In the genomic region with DNA sequence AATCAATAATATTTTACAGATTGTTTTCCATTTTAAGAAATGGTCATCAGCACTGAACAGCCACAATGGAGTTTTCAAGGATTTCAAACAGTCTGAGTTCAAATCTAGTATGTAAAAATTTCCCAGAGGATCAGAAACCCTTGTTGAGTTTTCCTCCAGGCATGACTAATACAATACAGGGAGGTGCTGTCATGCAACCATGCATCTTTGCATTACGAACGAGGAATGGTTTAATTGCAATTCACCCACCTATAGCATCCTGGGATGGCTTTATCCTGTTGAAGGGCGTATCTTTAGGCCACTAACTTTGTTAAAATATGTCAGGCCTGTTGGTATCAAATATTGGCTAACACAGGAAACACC, we compare ENCODE assay signal across 23 cellular contexts.
DNase-seq lines count a peak whose midpoint lies in the region; ATAC-seq and TF ChIP-seq lines count a peak whose summit lies in the region.
"Had no signal": no experiment of that assay in that cellular context is flagged by ENCODE, and none has a peak within 500 bp of the region (broad histone marks: within the 10 kb centered on the region; RNA-seq: fewer than 3 reads in every experiment).

No MANE protein-coding gene starts in this region.

- H3K9me3 ChIP-seq in OCI-LY7 (ENCODE audit: low read length) (no peaks in the 10 kb centered on the region), esophagus (ENCODE audit: control insufficient read depth in 2 of 2, insufficient read depth in 1 of 2, low read depth in 1 of 2, low read length in 1 of 2) (no peaks in the 10 kb centered on the region)
- H3K9me3 ChIP-seq: gastrocnemius medialis had no signal

- 75 to 80% methylated on average over 3 of the region's 3 CpGs for WGBS in esophagus, 2 donors

- CTCF ChIA-PET in OCI-LY7 (lab: Charles Lee; ENCODE audit: unreplicated experiment) = interaction anchor here (1.0 kb wide), 1 partner anchor 10 kb away, joined by 5 read pairs; no protein-coding TSS in a partner anchor

- intact Hi-C loops in OCI-LY7 (cut with micrococcal nuclease; ENCODE audit: unreplicated experiment) = no loop called here

- DNase-seq in DMS53 (lab: John Stamatoyannopoulos, UW) (peak; percentile 78), OCI-LY7 (ENCODE audit: low spot score) (no peak), medulla oblongata (ENCODE audit: extremely low spot score) (no peak), D341Med (ENCODE audit: low spot score) (no peak)
- no peak for DNase-seq in stimulated activated effector memory CD8-positive, alpha-beta T cell treated with anti-CD3 and anti-CD28 coated beads, Interleukin-12 subunit alpha, Interleukin-12 subunit beta, amount 100 ng/mL, for 72 hours (ENCODE audit: low spot score in 2 of 2)
- DNase-seq: activated CD4-positive, alpha-beta T cell treated with anti-CD3 and anti-CD28 coated beads for 4 hours; activated naive CD4-positive, alpha-beta T cell treated with anti-CD3 and anti-CD28 coated beads, Interleukin-2, amount 50 U/mL, for 16 hours; anterior cingulate cortex; CD4-positive, alpha-beta T cell; central memory CD4-positive, alpha-beta T cell; DND-41; gastrocnemius medialis; GM23248; Kasumi-1; naive B cell; NCI-H1092; NCI-H1930; NCI-H2227 treated with DMSO at 0.1 percent for 48 hours; NCI-H82; retina had no signal

- peaks cover 4% of the 10 kb centered on the region for H3K36me3 Mint-ChIP-seq in stimulated activated effector memory CD8-positive, alpha-beta T cell treated with anti-CD3 and anti-CD28 coated beads, Interleukin-12 subunit alpha, Interleukin-12 subunit beta, amount 100 ng/mL, for 72 hours
- H3K36me3 Mint-ChIP-seq: naive B cell had no signal

- H3K4me3 Mint-ChIP-seq in stimulated activated effector memory CD8-positive, alpha-beta T cell treated with anti-CD3 and anti-CD28 coated beads, Interleukin-12 subunit alpha, Interleukin-12 subunit beta, amount 100 ng/mL, for 72 hours = no peak overlapping the region
- H3K4me3 Mint-ChIP-seq: CD4-positive, alpha-beta T cell; naive B cell; T-helper 1 cell treated with Interleukin-12 subunit alpha and Interleukin-12 subunit beta and Interleukin-4 antibody, amounts not matched to agents 30 μg/mL and 1 μg/mL, for 36 hours had no signal

- no peaks in the 10 kb centered on the region for H3K9me2 ChIP-seq in OCI-LY7 (ENCODE audit: insufficient read depth, low read length)

- ATAC-seq in stimulated activated effector memory CD8-positive, alpha-beta T cell treated with anti-CD3 and anti-CD28 coated beads, Interleukin-12 subunit alpha, Interleukin-12 subunit beta, amount 100 ng/mL, for 72 hours = no peak
- no peak for ATAC-seq in GM21528 (IDR thresholded peaks at IDR 0.05; ENCODE audit: low FRiP score, unreplicated experiment)
- ATAC-seq: gastrocnemius medialis had no signal

- no peak for TF ChIP-seq CTCF in OCI-LY7 (conservative IDR thresholded peaks at IDR 0.05; ENCODE audit: low read length)

- peak overlapping the region; percentile 91 for H3K27ac Mint-ChIP-seq in stimulated activated effector memory CD8-positive, alpha-beta T cell treated with anti-CD3 and anti-CD28 coated beads, Interleukin-12 subunit alpha, Interleukin-12 subunit beta, amount 100 ng/mL, for 72 hours
- H3K27ac Mint-ChIP-seq: CD4-positive, alpha-beta T cell; naive B cell; T-helper 1 cell treated with Interleukin-12 subunit alpha and Interleukin-12 subunit beta and Interleukin-4 antibody, amounts not matched to agents 30 μg/mL and 1 μg/mL, for 36 hours had no signal

- H3K4me1 ChIP-seq in OCI-LY7 (ENCODE audit: insufficient read depth, low read length, poor library complexity, severe bottlenecking) (peaks cover 45% of the 10 kb centered on the region), esophagus (ENCODE audit: control insufficient read depth in 2 of 2, insufficient read depth in 2 of 2, low read length in 1 of 2) (peaks cover 0 to 5% of the 10 kb centered on the region in 2 donors)
- H3K4me1 ChIP-seq: gastrocnemius medialis had no signal

- H3K27me3 ChIP-seq in esophagus (ENCODE audit: control insufficient read depth in 1 of 2, insufficient read depth in 2 of 2, low read length in 2 of 2) = no peaks in the 10 kb centered on the region
- H3K27me3 ChIP-seq: gastrocnemius medialis had no signal

- H3K36me3 ChIP-seq in OCI-LY7 (ENCODE audit: insufficient read depth, low read length) = no peaks in the 10 kb centered on the region
- no peaks in the 10 kb centered on the region for H3K36me3 ChIP-seq in esophagus (ENCODE audit: control insufficient read depth in 2 of 2, insufficient read depth in 2 of 2, low read length in 1 of 2)
- H3K36me3 ChIP-seq: gastrocnemius medialis had no signal

- H3K4me3 ChIP-seq in OCI-LY7 (ENCODE audit: low read depth, low read length, poor library complexity, severe bottlenecking) (no peak overlapping the region), esophagus (ENCODE audit: low read depth in 1 of 2, low read length in 2 of 2) (no peak overlapping the region)
- H3K4me3 ChIP-seq: gastrocnemius medialis, GM23248 had no signal

- peaks cover 33% of the 10 kb centered on the region for H3K4me1 Mint-ChIP-seq in stimulated activated effector memory CD8-positive, alpha-beta T cell treated with anti-CD3 and anti-CD28 coated beads, Interleukin-12 subunit alpha, Interleukin-12 subunit beta, amount 100 ng/mL, for 72 hours

- no TSS peak for BruUV-seq in OCI-LY7 (replicated peaks; lab: Mats Ljungman, UMichigan)

- peaks cover 3% of the 10 kb centered on the region for H3K9me3 Mint-ChIP-seq in stimulated activated effector memory CD8-positive, alpha-beta T cell treated with anti-CD3 and anti-CD28 coated beads, Interleukin-12 subunit alpha, Interleukin-12 subunit beta, amount 100 ng/mL, for 72 hours
- H3K9me3 Mint-ChIP-seq: CD4-positive, alpha-beta T cell; naive B cell; T-helper 1 cell treated with Interleukin-12 subunit alpha and Interleukin-12 subunit beta and Interleukin-4 antibody, amounts not matched to agents 30 μg/mL and 1 μg/mL, for 36 hours had no signal

- H3K4me2 ChIP-seq in OCI-LY7 (ENCODE audit: low read length) = no peak overlapping the region

- H4K20me1 ChIP-seq in OCI-LY7 (ENCODE audit: insufficient read depth, low read length) = no peaks in the 10 kb centered on the region

- no peak overlapping the region for H3K27ac ChIP-seq in OCI-LY7 (ENCODE audit: low read depth, low read length, poor library complexity, severe bottlenecking)
- peak overlapping the region; percentile 31 to 40 for H3K27ac ChIP-seq in esophagus (ENCODE audit: low read depth in 2 of 2, low read length in 1 of 2)
- H3K27ac ChIP-seq: gastrocnemius medialis, GM23248 had no signal

- no peaks in the 10 kb centered on the region for H3K79me2 ChIP-seq in OCI-LY7 (ENCODE audit: insufficient read depth, low read depth, low read length)

- POLR2A ChIA-PET in OCI-LY7 (lab: Charles Lee) = interaction anchor here (0.9 to 1.2 kb wide), 4 partner anchors 8 to 20 kb away, joined by 3 to 6 read pairs (median 4); no protein-coding TSS in a partner anchor

- peak overlapping the region; percentile 93; the same call in 1 of the 2 replicates for H2AFZ ChIP-seq in OCI-LY7 (ENCODE audit: low read length)
- H2AFZ ChIP-seq: GM23248 had no signal
